In the genomic region with DNA sequence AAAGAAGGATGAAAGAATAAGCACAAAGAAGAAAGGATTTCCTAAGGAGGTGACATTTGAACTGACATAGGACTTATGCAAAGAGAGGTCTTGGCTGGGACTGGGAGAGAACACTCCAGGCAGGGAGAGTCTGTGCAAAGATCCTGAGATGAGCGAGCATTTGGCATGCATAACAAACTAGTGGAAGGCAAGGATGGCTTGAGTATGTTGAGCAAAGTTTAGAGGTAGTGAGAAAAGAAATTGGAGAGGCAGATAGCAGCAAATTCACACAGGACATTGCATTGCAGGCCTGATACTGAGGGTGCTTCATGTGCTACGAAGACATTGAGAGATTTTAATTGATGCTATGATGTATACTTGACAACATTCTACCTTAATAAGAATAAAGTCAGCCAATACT, we compare ENCODE assay signal across 8 cellular contexts.
"Had no signal": no experiment of that assay in that cellular context is flagged by ENCODE, and none has a peak within 500 bp of the region (broad histone marks: within the 10 kb centered on the region; RNA-seq: fewer than 3 reads in every experiment).

No MANE protein-coding gene starts in this region.

- H3K4me3 ChIP-seq: GM12878 had no signal

- FAIRE-seq: G401.6, GM12878, GM12891, GM12892, GM18507, GM19239 had no signal

- ATAC-seq: GM12878 had no signal

- DNase-seq: GDM1, GF-D8 had no signal
